8 cellular contexts compared by ENCODE assay signal in genomic region chr2:152716805-152717241, GRCh38. TPM values are rescaled to one million over a fixed set of nuclear protein-coding genes. Genes with fewer than 3 reads are reported as not detected.
DNase-seq lines count a peak whose midpoint lies in the region; ATAC-seq and FAIRE-seq lines count a peak whose summit lies in the region.

No MANE protein-coding gene starts in this region.

- peak overlapping the region; percentile 98 to 100 (median 99) for H3K4me3 Mint-ChIP-seq in CD4-positive, CD25-positive, alpha-beta regulatory T cell
- peak overlapping the region; percentile 98 for H3K4me3 Mint-ChIP-seq in activated T-helper 2 cell treated with anti-CD3 and anti-CD28 coated beads, Interferon-gamma antibody, Interleukin-2, Interleukin-4, amounts not matched to agents 10 μg/mL and 5 μg/mL and 100 μg/mL, durations not matched to agents 14 hours and 24 hours and 36 hours (ENCODE audit: low read depth)

- no peak for FAIRE-seq in small intestine (lab: Jason Lieb, UNC)

- no peak for ATAC-seq in CD4-positive, CD25-positive, alpha-beta regulatory T cell (ENCODE audit: low read depth in 2 of 2)
- ATAC-seq in GM21528 (IDR thresholded peaks at IDR 0.05; ENCODE audit: low FRiP score, unreplicated experiment) (peak; percentile 5), GM21786 (IDR thresholded peaks at IDR 0.05; ENCODE audit: unreplicated experiment) (no peak)

- H3K9me3 ChIP-seq in CD4-positive, CD25-positive, alpha-beta regulatory T cell (ENCODE audit: control insufficient read depth in 2 of 2, low read length in 2 of 2), result no peaks in the 10 kb centered on the region
- H3K9me3 ChIP-seq in iPS DF 6.9 (ENCODE audit: control insufficient read depth, insufficient read depth, low read length) (no peaks in the 10 kb centered on the region), small intestine (ENCODE audit: control insufficient read depth, low read depth) (no peaks in the 10 kb centered on the region)

- intact Hi-C loops in activated T-helper 2 cell treated with anti-CD3 and anti-CD28 coated beads, Interferon-gamma antibody, Interleukin-2, Interleukin-4, amounts not matched to agents 10 μg/mL and 5 μg/mL and 100 μg/mL, durations not matched to agents 14 hours and 24 hours and 36 hours (cut with micrococcal nuclease), result loop anchor here (1.0 to 5.0 kb wide), 5 partner anchors 23 to 890 kb away; partner anchors contain the start of genes ARL5A and STAM2

- peaks cover 31% of the 10 kb centered on the region for H3K36me3 Mint-ChIP-seq in CD4-positive, CD25-positive, alpha-beta regulatory T cell
- peaks cover 62% of the 10 kb centered on the region for H3K36me3 Mint-ChIP-seq in activated T-helper 2 cell treated with anti-CD3 and anti-CD28 coated beads, Interferon-gamma antibody, Interleukin-2, Interleukin-4, amounts not matched to agents 10 μg/mL and 5 μg/mL and 100 μg/mL, durations not matched to agents 14 hours and 24 hours and 36 hours (ENCODE audit: low read depth)

- no peaks in the 10 kb centered on the region for H3K9me3 Mint-ChIP-seq in CD4-positive, CD25-positive, alpha-beta regulatory T cell
- no peaks in the 10 kb centered on the region for H3K9me3 Mint-ChIP-seq in activated T-helper 2 cell treated with anti-CD3 and anti-CD28 coated beads, Interferon-gamma antibody, Interleukin-2, Interleukin-4, amounts not matched to agents 10 μg/mL and 5 μg/mL and 100 μg/mL, durations not matched to agents 14 hours and 24 hours and 36 hours

- H3K4me1 Mint-ChIP-seq in CD4-positive, CD25-positive, alpha-beta regulatory T cell, result peaks cover 9 to 79% (median 65%) of the 10 kb centered on the region in 4 donors
- H3K4me1 Mint-ChIP-seq in activated T-helper 2 cell treated with anti-CD3 and anti-CD28 coated beads, Interferon-gamma antibody, Interleukin-2, Interleukin-4, amounts not matched to agents 10 μg/mL and 5 μg/mL and 100 μg/mL, durations not matched to agents 14 hours and 24 hours and 36 hours (ENCODE audit: low read depth), result peaks cover 47% of the 10 kb centered on the region

- peak overlapping the region; percentile 97 for H3K4me3 ChIP-seq in CD4-positive, CD25-positive, alpha-beta regulatory T cell (ENCODE audit: low read depth, low read length)
- H3K4me3 ChIP-seq in iPS DF 6.9 (ENCODE audit: low read length) (peak overlapping the region; percentile 91), small intestine (ENCODE audit: low read depth in 1 of 2, low read length in 2 of 2) (peak overlapping the region; percentile 53 to 83)

- H3K27ac Mint-ChIP-seq in CD4-positive, CD25-positive, alpha-beta regulatory T cell, result peak overlapping the region; percentile 99 to 100 (median 99)
- peak overlapping the region; percentile 98 for H3K27ac Mint-ChIP-seq in activated T-helper 2 cell treated with anti-CD3 and anti-CD28 coated beads, Interferon-gamma antibody, Interleukin-2, Interleukin-4, amounts not matched to agents 10 μg/mL and 5 μg/mL and 100 μg/mL, durations not matched to agents 14 hours and 24 hours and 36 hours

- peaks cover 49% of the 10 kb centered on the region for H3K4me1 ChIP-seq in CD4-positive, CD25-positive, alpha-beta regulatory T cell (ENCODE audit: control insufficient read depth, insufficient read depth, low read length, poor library complexity, severe bottlenecking)
- H3K4me1 ChIP-seq in iPS DF 6.9 (ENCODE audit: control insufficient read depth, insufficient read depth, low read length), result no peaks in the 10 kb centered on the region
- H3K4me1 ChIP-seq in small intestine (ENCODE audit: control insufficient read depth in 2 of 2, insufficient read depth in 1 of 2, low read depth in 1 of 2, low read length in 1 of 2), result peaks cover 3% of the 10 kb centered on the region in 2 donors

- DNase-seq in CD4-positive, CD25-positive, alpha-beta regulatory T cell, result peak in 1 of 3 donors; percentile 16
- DNase-seq in NCI-H526 treated with DMSO at 0.1 percent for 48 hours (lab: John Stamatoyannopoulos, UW) (peak; percentile 66), iPS DF 6.9 (ENCODE audit: low read depth, low spot score) (no peak), small intestine (no peak), NCI-H1436 (lab: John Stamatoyannopoulos, UW) (no peak)
- DNase-seq in activated T-helper 2 cell treated with anti-CD3 and anti-CD28 coated beads, Interferon-gamma antibody, Interleukin-2, Interleukin-4, amounts not matched to agents 10 μg/mL and 5 μg/mL and 100 μg/mL, durations not matched to agents 14 hours and 24 hours and 36 hours (ENCODE audit: low spot score), result no peak

- no peaks in the 10 kb centered on the region for H3K27me3 ChIP-seq in CD4-positive, CD25-positive, alpha-beta regulatory T cell (ENCODE audit: control insufficient read depth, insufficient read depth, low read length)
- H3K27me3 ChIP-seq in iPS DF 6.9 (ENCODE audit: control insufficient read depth, insufficient read depth, low read length) (no peaks in the 10 kb centered on the region), small intestine (ENCODE audit: control insufficient read depth in 2 of 2, insufficient read depth in 2 of 2, low read length in 2 of 2) (no peaks in the 10 kb centered on the region)

- peak overlapping the region; percentile 97 for H3K27ac ChIP-seq in CD4-positive, CD25-positive, alpha-beta regulatory T cell (ENCODE audit: insufficient read depth, low read length, poor library complexity, severe bottlenecking)
- no peak overlapping the region for H3K27ac ChIP-seq in iPS DF 6.9 (ENCODE audit: low read length)
- peak overlapping the region; percentile 39 to 92 for H3K27ac ChIP-seq in small intestine (ENCODE audit: low read depth in 1 of 2, low read length in 1 of 2)

- no CpG with 5 or more reads among the region's 15 CpGs for WGBS in iPS DF 6.9 (ENCODE audit: insufficient coverage, insufficient read length)
- 0 to 1% (median 0%) methylated on average over 15 of the region's 15 CpGs for WGBS in small intestine, 3 donors

- H3K36me3 ChIP-seq in CD4-positive, CD25-positive, alpha-beta regulatory T cell (ENCODE audit: control insufficient read depth, insufficient read depth, low read length), result peaks cover 19% of the 10 kb centered on the region
- H3K36me3 ChIP-seq in iPS DF 6.9 (ENCODE audit: control insufficient read depth, insufficient read depth, low read length) (no peaks in the 10 kb centered on the region; the same call in 1 of the 2 replicates), small intestine (ENCODE audit: control insufficient read depth in 2 of 2, insufficient read depth in 2 of 2, low read length in 2 of 2) (peaks cover 0 to 4% of the 10 kb centered on the region in 2 donors)

- peaks cover 8% of the 10 kb centered on the region for H3K27me3 Mint-ChIP-seq in CD4-positive, CD25-positive, alpha-beta regulatory T cell
- no peaks in the 10 kb centered on the region for H3K27me3 Mint-ChIP-seq in activated T-helper 2 cell treated with anti-CD3 and anti-CD28 coated beads, Interferon-gamma antibody, Interleukin-2, Interleukin-4, amounts not matched to agents 10 μg/mL and 5 μg/mL and 100 μg/mL, durations not matched to agents 14 hours and 24 hours and 36 hours (ENCODE audit: low read depth)

RNA-seq across cellular contexts. Expression of gene PRPF40A, which starts 0.4 kb away (rescaled TPM):
- total RNA-seq in CD4-positive, CD25-positive, alpha-beta regulatory T cell, result 126 TPM
- 100 to 1,000 TPM; 115 to 142 (median 118) TPM for polyA plus RNA-seq in CD4-positive, CD25-positive, alpha-beta regulatory T cell
- 144 and 170 TPM in 2 replicates for total RNA-seq in activated T-helper 2 cell treated with anti-CD3 and anti-CD28 coated beads, Interferon-gamma antibody, Interleukin-2, Interleukin-4, amounts not matched to agents 10 μg/mL and 5 μg/mL and 100 μg/mL, durations not matched to agents 14 hours and 24 hours and 36 hours
- 10 to 100 TPM; 26.4 to 45.9 (median 41.1) TPM for polyA plus RNA-seq in small intestine

RNA-seq across cellular contexts. Expression of gene ARL6IP6, which starts 1.6 kb away (rescaled TPM):
- total RNA-seq in CD4-positive, CD25-positive, alpha-beta regulatory T cell, result 19.9 TPM
- 10 to 100 TPM; 32.9 to 41.4 (median 35.7) TPM for polyA plus RNA-seq in CD4-positive, CD25-positive, alpha-beta regulatory T cell
- total RNA-seq in activated T-helper 2 cell treated with anti-CD3 and anti-CD28 coated beads, Interferon-gamma antibody, Interleukin-2, Interleukin-4, amounts not matched to agents 10 μg/mL and 5 μg/mL and 100 μg/mL, durations not matched to agents 14 hours and 24 hours and 36 hours, result 33.1 and 33.6 TPM in 2 replicates
- 10 to 100 TPM in 2 of 3 donors, 1 to 10 TPM in 1; 5.7 to 12.5 (median 11.3) TPM for polyA plus RNA-seq in small intestine
